Comparison of ENCODE assay signal across 14 cellular contexts in the genomic region with DNA sequence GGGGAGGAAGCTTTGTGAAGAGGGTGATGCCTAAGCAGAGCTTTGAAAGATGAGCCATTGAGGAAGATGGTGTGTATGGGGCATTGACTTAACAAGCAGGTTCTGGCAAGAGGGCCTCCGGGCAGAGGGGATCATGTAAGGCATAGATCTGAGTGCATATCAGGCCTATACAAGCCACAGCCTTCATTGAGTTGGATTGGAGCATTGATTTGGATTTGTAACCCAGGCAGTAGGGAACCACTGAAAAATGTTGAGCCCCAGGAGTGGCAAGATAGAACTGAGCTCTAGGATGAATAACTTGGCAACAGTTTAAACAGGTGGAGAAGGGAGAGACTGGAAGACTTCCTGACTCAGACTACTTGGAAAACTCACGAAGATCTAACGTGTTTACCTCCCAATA. TPM values are rescaled to one million over a fixed set of nuclear protein-coding genes. Genes with fewer than 3 reads are reported as not detected.
DNase-seq lines count a peak whose midpoint lies in the region; ATAC-seq and TF ChIP-seq lines count a peak whose summit lies in the region.
"Had no signal": no experiment of that assay in that cellular context is flagged by ENCODE, and none has a peak within 500 bp of the region (broad histone marks: within the 10 kb centered on the region; RNA-seq: fewer than 3 reads in every experiment).

No MANE protein-coding gene starts in this region.

- H3K4me3 ChIP-seq in CD4-positive, alpha-beta memory T cell (ENCODE audit: low read length in 2 of 2): no peak overlapping the region
- H3K4me3 ChIP-seq in RWPE2 (ENCODE audit: severe bottlenecking) (no peak overlapping the region), skeletal muscle satellite cell (ENCODE audit: low read length) (no peak overlapping the region), neuronal stem cell (ENCODE audit: low read length in 2 of 2) (no peak overlapping the region), Peyer's patch (no peak overlapping the region)
- H3K4me3 ChIP-seq: SJCRH30 had no signal

- H3K36me3 ChIP-seq in CD4-positive, alpha-beta memory T cell (ENCODE audit: insufficient read depth, low read length): peaks cover 7% of the 10 kb centered on the region
- H3K36me3 ChIP-seq in RWPE2 (ENCODE audit: low read depth): peaks cover 23% of the 10 kb centered on the region
- H3K36me3 ChIP-seq in skeletal muscle satellite cell (ENCODE audit: insufficient read depth, low read length): no peaks in the 10 kb centered on the region
- H3K36me3 ChIP-seq in neuronal stem cell (replicated peaks in 1 of 2; ENCODE audit: control insufficient read depth in 2 of 2, insufficient read depth in 2 of 2, low read length in 2 of 2): peaks cover 3 to 25% of the 10 kb centered on the region in 2 donors
- H3K36me3 ChIP-seq in Peyer's patch: no peaks in the 10 kb centered on the region
- H3K36me3 ChIP-seq: SJCRH30 had no signal

- H2AK5ac ChIP-seq in neuronal stem cell (ENCODE audit: low read depth, low read length): no peak overlapping the region

- no peak for TF ChIP-seq POLR2A in Peyer's patch (IDR thresholded peaks at IDR 0.05)

- intact Hi-C loops in CD4-positive, alpha-beta memory T cell (cut with micrococcal nuclease): no loop called here

- ATAC-seq in RWPE2 (ENCODE audit: low read depth): peak; percentile 39
- peak; percentile 37 for ATAC-seq in foreskin keratinocyte
- ATAC-seq in GM18498 (IDR thresholded peaks at IDR 0.05; ENCODE audit: unreplicated experiment): no peak

- H3K4me3 Mint-ChIP-seq in CD4-positive, alpha-beta memory T cell: no peak overlapping the region

- H3K4me1 ChIP-seq in CD4-positive, alpha-beta memory T cell (ENCODE audit: insufficient read depth, low read length): peaks cover 29% of the 10 kb centered on the region
- H3K4me1 ChIP-seq in RWPE2 (ENCODE audit: insufficient read depth, poor library complexity, severe bottlenecking) (peaks cover 65% of the 10 kb centered on the region), foreskin keratinocyte (peaks cover 41% of the 10 kb centered on the region), skeletal muscle satellite cell (ENCODE audit: control insufficient read depth, insufficient read depth, low read length) (peaks cover 45% of the 10 kb centered on the region), neuronal stem cell (ENCODE audit: control insufficient read depth in 2 of 2, insufficient read depth in 1 of 2, low read depth in 1 of 2, low read length in 2 of 2) (peaks cover 5 to 7% of the 10 kb centered on the region in 2 donors), Peyer's patch (peaks cover 0 to 23% (median 2%) of the 10 kb centered on the region in 4 donors)

- H3K9me3 ChIP-seq in CD4-positive, alpha-beta memory T cell (ENCODE audit: control insufficient read depth in 1 of 2, low read length in 2 of 2): no peaks in the 10 kb centered on the region
- no peaks in the 10 kb centered on the region for H3K9me3 ChIP-seq in RWPE2 (ENCODE audit: severe bottlenecking)
- H3K9me3 ChIP-seq in skeletal muscle satellite cell (replicated peaks; ENCODE audit: low read length): no peaks in the 10 kb centered on the region
- no peaks in the 10 kb centered on the region for H3K9me3 ChIP-seq in neuronal stem cell (replicated peaks in 1 of 2; ENCODE audit: control insufficient read depth in 2 of 2, insufficient read depth in 1 of 2, low read depth in 1 of 2, low read length in 2 of 2)
- H3K9me3 ChIP-seq in Peyer's patch: no peaks in the 10 kb centered on the region
- H3K9me3 ChIP-seq: SJCRH30 had no signal

- peaks cover 54 to 73% (median 66%) of the 10 kb centered on the region in 4 donors for H3K4me1 Mint-ChIP-seq in CD4-positive, alpha-beta memory T cell

- H3K9me3 Mint-ChIP-seq in CD4-positive, alpha-beta memory T cell: peaks cover 0 to 2% (median 0%) of the 10 kb centered on the region in 8 donors

- no peak overlapping the region for H2BK15ac ChIP-seq in neuronal stem cell (ENCODE audit: low read length)

- peak overlapping the region; percentile 9 for H3K4me2 ChIP-seq in skeletal muscle satellite cell (ENCODE audit: low read length)
- H3K4me2 ChIP-seq in neuronal stem cell (ENCODE audit: insufficient read depth, low read length, poor library complexity, severe bottlenecking): no peak overlapping the region

- H3K14ac ChIP-seq in neuronal stem cell (ENCODE audit: low read length): no peak overlapping the region

- no peak overlapping the region for H3K18ac ChIP-seq in neuronal stem cell (ENCODE audit: low read length)

- no peak overlapping the region for H3K27ac ChIP-seq in CD4-positive, alpha-beta memory T cell (ENCODE audit: low read depth, low read length)
- H3K27ac ChIP-seq in RWPE2 (ENCODE audit: poor library complexity, severe bottlenecking): peak overlapping the region; percentile 91
- peak overlapping the region; percentile 69 for H3K27ac ChIP-seq in foreskin keratinocyte
- H3K27ac ChIP-seq in neuronal stem cell (replicated peaks; ENCODE audit: low read length): no peak overlapping the region
- no peak overlapping the region for H3K27ac ChIP-seq in Peyer's patch
- H3K27ac ChIP-seq: SJCRH30 had no signal

- no peak overlapping the region for H2BK12ac ChIP-seq in neuronal stem cell (ENCODE audit: low read length)

- H3K27me3 ChIP-seq in CD4-positive, alpha-beta memory T cell (ENCODE audit: insufficient read depth, low read length): no peaks in the 10 kb centered on the region
- H3K27me3 ChIP-seq in RWPE2 (ENCODE audit: insufficient read depth, poor library complexity, severe bottlenecking) (no peaks in the 10 kb centered on the region), foreskin keratinocyte (no peaks in the 10 kb centered on the region), skeletal muscle satellite cell (ENCODE audit: control insufficient read depth, insufficient read depth, low read length) (no peaks in the 10 kb centered on the region), neuronal stem cell (ENCODE audit: control insufficient read depth in 3 of 3, insufficient read depth in 3 of 3, low read depth in 1 of 3, low read length in 3 of 3) (no peaks in the 10 kb centered on the region), Peyer's patch (no peaks in the 10 kb centered on the region)
- H3K27me3 ChIP-seq: SJCRH30 had no signal

- no CpG with 5 or more reads among the region's 3 CpGs for WGBS in neuronal stem cell (ENCODE audit: extremely low coverage in 2 of 2, insufficient read length in 2 of 2, insufficient replicate concordance in 1 of 2), 2 donors

- peak overlapping the region in 4 of 7 donors; percentile 1 to 39 (median 15) for H3K27ac Mint-ChIP-seq in CD4-positive, alpha-beta memory T cell

- no peaks in the 10 kb centered on the region for H3K27me3 Mint-ChIP-seq in CD4-positive, alpha-beta memory T cell

- no peak overlapping the region for H2BK120ac ChIP-seq in neuronal stem cell (ENCODE audit: low read depth, low read length)

- no peak overlapping the region for H3K23ac ChIP-seq in neuronal stem cell (ENCODE audit: low read depth, low read length, poor library complexity)

- H3K9ac ChIP-seq in skeletal muscle satellite cell (ENCODE audit: low read depth, low read length) (no peak overlapping the region), neuronal stem cell (ENCODE audit: low read depth, low read length, poor library complexity) (no peak overlapping the region)

- peaks cover 8 to 15% of the 10 kb centered on the region in 2 donors for H3K36me3 Mint-ChIP-seq in CD4-positive, alpha-beta memory T cell

- DNase-seq in CD4-positive, alpha-beta memory T cell: no peak
- DNase-seq in RWPE2 (ENCODE audit: low spot score) (no peak), foreskin keratinocyte (peak; percentile 91 to 92), neuronal stem cell (ENCODE audit: low spot score) (no peak), Peyer's patch (no peak)
- DNase-seq: ACHN, DMS53, KG1, NCI-H1105, NCI-H187, NCI-H774, SJCRH30 had no signal

- no peak overlapping the region for H2BK5ac ChIP-seq in neuronal stem cell (ENCODE audit: low read length)

- TF ChIP-seq CTCF in RWPE2 (IDR thresholded peaks at IDR 0.05; ENCODE audit: poor library complexity, severe bottlenecking) (no peak), foreskin keratinocyte (conservative IDR thresholded peaks at IDR 0.05) (no peak), Peyer's patch (IDR thresholded peaks at IDR 0.05) (no peak)

- CTCF ChIA-PET in CD4-positive, alpha-beta memory T cell (lab: Charles Lee; ENCODE audit: partially characterized antibody): no interaction called here

- H4K8ac ChIP-seq in neuronal stem cell (ENCODE audit: low read depth, low read length): no peak overlapping the region

- POLR2A ChIA-PET in CD4-positive, alpha-beta memory T cell (lab: Charles Lee; ENCODE audit: partially characterized antibody): no interaction called here

- H3K4ac ChIP-seq in neuronal stem cell (ENCODE audit: low read length): no peak overlapping the region

- no peak overlapping the region for H4K91ac ChIP-seq in neuronal stem cell (ENCODE audit: low read depth, low read length, poor library complexity)

- peaks cover 4% of the 10 kb centered on the region for H3K79me1 ChIP-seq in neuronal stem cell (ENCODE audit: low read depth, low read length)

- H2AFZ ChIP-seq in neuronal stem cell (ENCODE audit: low read length): no peak overlapping the region

RNA-seq across cellular contexts. Expression of gene PANX1, which starts 21.4 kb away (rescaled TPM):
- total RNA-seq in CD4-positive, alpha-beta memory T cell: 1 to 10 TPM; 7.6 to 8.3 TPM
- polyA plus RNA-seq in CD4-positive, alpha-beta memory T cell: 1 to 10 TPM; 9.1 to 9.5 TPM
- total RNA-seq in foreskin keratinocyte: 67.1 and 69.4 TPM in 2 replicates
- 16.6 and 17.9 TPM in 2 replicates for polyA plus RNA-seq in foreskin keratinocyte
- total RNA-seq in skeletal muscle satellite cell (2012; rRNA removed): 45.1 and 54.0 TPM in 2 replicates
- polyA plus RNA-seq in neuronal stem cell (2013, experiment 1 of 2): 14.5 TPM
- polyA plus RNA-seq in neuronal stem cell (2013, experiment 2 of 2): 14.8 TPM
- total RNA-seq in Peyer's patch: 10 to 100 TPM in 1 of 4 donors, 1 to 10 TPM in 3; 5.8 to 10.9 (median 8.6) TPM

Comparison
In these comparisons a context has a peak if more than half of its experiments do, and no peak if none do; other contexts are left out.
1. DNase-seq: peak in foreskin keratinocyte (2 of 2); none in CD4-positive, alpha-beta memory T cell (0 of 5), RWPE2 (single experiment), neuronal stem cell (single experiment) and Peyer's patch (0 of 3).
2. H3K27ac ChIP-seq: peak in RWPE2 (single experiment) and foreskin keratinocyte (single experiment); none in CD4-positive, alpha-beta memory T cell (single experiment), neuronal stem cell (single experiment) and Peyer's patch (0 of 4).